Comparison of ENCODE assay signal across 9 cellular contexts in the genomic region with DNA sequence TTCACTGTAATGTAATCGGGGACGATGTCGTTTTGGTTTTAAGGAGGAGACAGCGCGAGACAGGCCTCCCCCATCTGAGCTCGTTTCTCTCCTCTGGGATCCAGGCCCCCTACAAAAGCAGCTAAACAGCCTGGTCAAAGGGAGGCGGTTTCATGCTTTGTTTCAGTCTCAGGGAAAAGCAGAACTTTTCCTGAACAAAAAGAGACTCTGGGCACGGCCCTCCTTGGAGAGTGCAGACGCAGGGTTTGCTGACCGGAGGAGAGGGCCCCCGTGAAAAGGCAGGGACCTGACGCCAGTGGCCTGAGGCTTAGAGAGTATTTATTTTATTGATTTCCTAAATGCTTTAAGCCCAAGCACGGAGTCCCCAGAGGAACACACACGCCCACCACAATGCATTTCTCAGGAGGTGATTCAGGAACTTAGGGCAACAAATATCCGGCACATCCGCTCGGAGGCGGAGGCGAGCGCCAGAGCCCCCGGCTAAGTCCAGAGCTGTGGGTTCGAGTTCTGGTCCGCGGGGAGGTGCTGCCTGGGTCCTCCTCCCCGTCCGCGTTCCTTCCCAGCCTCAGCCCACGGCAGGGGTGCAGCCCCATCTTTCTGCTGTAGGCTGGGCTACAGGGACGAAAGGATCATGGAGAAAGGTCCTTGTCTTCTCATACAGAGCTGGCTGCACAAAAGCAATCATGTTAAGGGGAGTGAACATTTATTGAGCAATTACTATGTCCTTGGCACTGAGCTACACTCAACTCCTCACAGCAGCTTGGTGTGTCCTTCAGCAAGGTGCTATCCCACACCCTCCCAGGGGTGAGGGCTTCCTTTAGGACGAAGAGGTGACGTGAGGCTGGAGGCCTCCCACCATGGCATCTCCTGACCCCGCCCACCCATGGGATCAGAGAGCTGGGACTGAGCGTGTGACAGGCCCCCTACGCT. TPM values are rescaled to one million over a fixed set of nuclear protein-coding genes. Genes with fewer than 3 reads are reported as not detected.
DNase-seq lines count a peak whose midpoint lies in the region; ATAC-seq and TF ChIP-seq lines count a peak whose summit lies in the region.
"Had no signal": no experiment of that assay in that cellular context is flagged by ENCODE, and none has a peak within 500 bp of the region (broad histone marks: within the 10 kb centered on the region; RNA-seq: fewer than 3 reads in every experiment).

No MANE protein-coding gene starts in this region.

- H3K27me3 ChIP-seq in BLaER1 treated with 17β-estradiol and CSF1 and Interleukin-3, amounts not matched to agents 10 nM and 100 nM = peaks cover 0 to 62% (median 33%) of the 10 kb centered on the region in 11 experiments; a peak in 18 of 22 replicates
- H3K27me3 ChIP-seq in PC-3 (ENCODE audit: low read length) (no peaks in the 10 kb centered on the region), esophagus (ENCODE audit: control insufficient read depth in 1 of 2, insufficient read depth in 2 of 2, low read length in 2 of 2) (no peaks in the 10 kb centered on the region), prostate gland (replicated peaks; ENCODE audit: insufficient read depth) (no peaks in the 10 kb centered on the region)

- no TSS peak for BruUV-seq in PC-3 (replicated peaks; lab: Mats Ljungman, UMichigan)

- CTCF ChIA-PET in PC-3 (lab: Charles Lee) = no interaction called here

- no peak overlapping the region for H2AFZ ChIP-seq in PC-3 (ENCODE audit: low read length)

- H3F3A ChIP-seq in PC-3 (ENCODE audit: low read length, unreplicated experiment) = no peaks in the 10 kb centered on the region

- H3K9me2 ChIP-seq in PC-3 (replicated peaks; ENCODE audit: low read length) = no peaks in the 10 kb centered on the region

- WGBS in esophagus, 2 donors = 63 to 64% methylated on average over 34 of the region's 34 CpGs
- WGBS in prostate gland = 49% methylated on average over 34 of the region's 34 CpGs

- peaks cover 0 to 6% (median 0%) of the 10 kb centered on the region in 11 experiments; a peak in 2 of 22 replicates for H4K20me1 ChIP-seq in BLaER1 treated with 17β-estradiol and CSF1 and Interleukin-3, amounts not matched to agents 10 nM and 100 nM
- H4K20me1 ChIP-seq in PC-3 (ENCODE audit: low read length) = no peaks in the 10 kb centered on the region

- peaks cover 58 to 82% (median 77%) of the 10 kb centered on the region in 10 experiments for H3K4me1 ChIP-seq in BLaER1 treated with 17β-estradiol and CSF1 and Interleukin-3, amounts not matched to agents 10 nM and 100 nM
- 0 out of 2 replicates have a peak, but pooled peaks cover 6% of the 10 kb centered on the region for H3K4me1 ChIP-seq in PC-3 (ENCODE audit: insufficient read depth, low read length)
- peaks cover 0 to 3% of the 10 kb centered on the region in 2 donors for H3K4me1 ChIP-seq in esophagus (ENCODE audit: control insufficient read depth in 2 of 2, insufficient read depth in 2 of 2, low read length in 1 of 2)
- H3K4me1 ChIP-seq in prostate gland (replicated peaks) = peaks cover 5% of the 10 kb centered on the region
- H3K4me1 ChIP-seq: psoas muscle had no signal

- no peaks in the 10 kb centered on the region for H3K79me2 ChIP-seq in PC-3 (ENCODE audit: low read length)

- TF ChIP-seq POLR2A in prostate gland (IDR thresholded peaks at IDR 0.05) = no peak

- peak; percentile 12 for DNase-seq in PC-3
- no peak for DNase-seq in prostate gland (ENCODE audit: low spot score)
- no peak for DNase-seq in stimulated activated CD4-positive, alpha-beta T cell treated with anti-CD3 and anti-CD28 coated beads, Interleukin-2, amount 100 ng/mL, for 48 hours
- DNase-seq in UCSD-AML1 (lab: John Stamatoyannopoulos, UW; ENCODE audit: unreplicated experiment) = no peak
- DNase-seq in NCI-H2107 (lab: John Stamatoyannopoulos, UW) = no peak
- DNase-seq: psoas muscle had no signal

- peak overlapping the region; percentile 84 to 98 (median 94) for H3K4me2 ChIP-seq in BLaER1 treated with 17β-estradiol and CSF1 and Interleukin-3, amounts not matched to agents 10 nM and 100 nM
- 0 out of 2 replicates have a peak overlapping the region, but pooled peaks have one; percentile 10 for H3K4me2 ChIP-seq in PC-3 (ENCODE audit: low read length)

- intact Hi-C loops in PC-3 (cut with micrococcal nuclease) = no loop called here
- intact Hi-C loops in prostate gland (cut with DNase I) = no loop called here

- peak overlapping the region; percentile 2 to 61 (median 44); a peak in 16 of 20 replicates for H3K4me3 ChIP-seq in BLaER1 treated with 17β-estradiol and CSF1 and Interleukin-3, amounts not matched to agents 10 nM and 100 nM
- H3K4me3 ChIP-seq in PC-3 (ENCODE audit: low read length) (no peak overlapping the region), esophagus (ENCODE audit: low read depth in 1 of 2, low read length in 2 of 2) (no peak overlapping the region), prostate gland (no peak overlapping the region)
- H3K4me3 ChIP-seq: psoas muscle had no signal

- peak overlapping the region in 10 of 11 experiments; percentile 55 to 90 (median 85); a peak in 20 of 22 replicates for H3K27ac ChIP-seq in BLaER1 treated with 17β-estradiol and CSF1 and Interleukin-3, amounts not matched to agents 10 nM and 100 nM
- H3K27ac ChIP-seq in PC-3 (ENCODE audit: low read length) (no peak overlapping the region), esophagus (ENCODE audit: low read depth in 2 of 2, low read length in 1 of 2) (peak overlapping the region; percentile 22 to 65), prostate gland (peak overlapping the region; percentile 57 to 58)
- H3K27ac ChIP-seq: psoas muscle had no signal

- peak overlapping the region; percentile 5 to 79 (median 77); a peak in 21 of 22 replicates for H3K9ac ChIP-seq in BLaER1 treated with 17β-estradiol and CSF1 and Interleukin-3, amounts not matched to agents 10 nM and 100 nM
- no peak overlapping the region for H3K9ac ChIP-seq in PC-3 (ENCODE audit: low read length)

- POLR2A ChIA-PET in PC-3 (lab: Charles Lee; ENCODE audit: unreplicated experiment) = no interaction called here

- H3K36me3 ChIP-seq in BLaER1 treated with 17β-estradiol and CSF1 and Interleukin-3, amounts not matched to agents 10 nM and 100 nM = no peaks in the 10 kb centered on the region
- H3K36me3 ChIP-seq in PC-3 (ENCODE audit: low read depth, low read length) (no peaks in the 10 kb centered on the region), esophagus (ENCODE audit: control insufficient read depth in 2 of 2, insufficient read depth in 2 of 2, low read length in 1 of 2) (no peaks in the 10 kb centered on the region), prostate gland (no peaks in the 10 kb centered on the region)

- TF ChIP-seq CTCF in PC-3 (conservative IDR thresholded peaks at IDR 0.05; ENCODE audit: low read depth, low read length) (no peak), prostate gland (IDR thresholded peaks at IDR 0.05) (no peak)

- H3K9me3 ChIP-seq in BLaER1 treated with 17β-estradiol and CSF1 and Interleukin-3, amounts not matched to agents 10 nM and 100 nM (replicated peaks in 1 of 11) = no peaks in the 10 kb centered on the region
- H3K9me3 ChIP-seq in PC-3 (ENCODE audit: low read length) (no peaks in the 10 kb centered on the region), esophagus (ENCODE audit: control insufficient read depth in 2 of 2, insufficient read depth in 1 of 2, low read depth in 1 of 2, low read length in 1 of 2) (no peaks in the 10 kb centered on the region), prostate gland (no peaks in the 10 kb centered on the region)
- H3K9me3 ChIP-seq: psoas muscle had no signal

- ATAC-seq in PC-3 (no peak), HG03460 (IDR thresholded peaks at IDR 0.05; ENCODE audit: unreplicated experiment) (no peak)

RNA-seq across cellular contexts. Expression of a gene that starts 40.0 kb away (rescaled TPM):
- total RNA-seq in PC-3 (2014; rRNA removed) (21.0 and 26.8 TPM in 2 replicates), prostate gland (10 to 100 TPM in 1 of 2 donors, 1 to 10 TPM in 1; 3.9 to 19.9 TPM)
- polyA plus RNA-seq in esophagus = 10 to 100 TPM in 1 of 2 donors, 1 to 10 TPM in 1; 6.4 to 16.3 TPM

RNA-seq across cellular contexts. Expression of a gene that starts 47.4 kb away (rescaled TPM):
- 0.47 and 1.3 TPM in 2 replicates for total RNA-seq in PC-3 (2014; rRNA removed)
- 1 to 10 TPM; 1.7 to 3.6 TPM for polyA plus RNA-seq in esophagus
- total RNA-seq in prostate gland = 10 to 100 TPM in 1 of 2 donors, 1 to 10 TPM in 1; 4.3 to 14.3 TPM

Comparison
In these comparisons a context has a peak if more than half of its experiments do, and no peak if none do; other contexts are left out.
1. H3K4me3 ChIP-seq: peak in BLaER1 treated with 17β-estradiol and CSF1 and Interleukin-3, amounts not matched to agents 10 nM and 100 nM (10 of 10); none in PC-3 (single experiment), esophagus (0 of 2) and prostate gland (0 of 2).